ENCODE assay signal across 34 cellular contexts in the genomic region with DNA sequence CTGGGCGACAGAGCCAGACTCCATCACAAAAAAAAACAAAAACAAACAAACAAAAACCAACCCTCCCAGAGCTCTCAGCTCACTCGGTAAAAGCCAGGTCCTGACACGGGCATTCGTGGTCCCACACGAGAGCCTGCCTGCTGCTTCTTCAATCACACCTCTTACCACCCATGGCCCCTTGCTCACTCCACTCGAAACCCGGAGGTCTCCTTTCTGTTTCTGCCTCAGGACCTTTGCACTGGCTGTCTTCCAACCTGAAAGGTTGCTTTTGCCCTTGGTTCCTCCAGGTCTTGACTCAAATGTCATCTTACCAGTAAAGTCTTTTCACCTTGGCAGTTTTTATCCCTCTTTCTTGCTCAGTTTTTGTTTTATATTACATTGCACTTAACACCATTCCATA.
"Had no signal": no experiment of that assay in that cellular context is flagged by ENCODE, and none has a peak within 500 bp of the region (broad histone marks: within the 10 kb centered on the region; RNA-seq: fewer than 3 reads in every experiment).

No MANE protein-coding gene starts in this region.

- H3K4me3 ChIP-seq: PC-9, SJCRH30, SK-N-MC had no signal

- FAIRE-seq: RCC 7860 had no signal

- H3K4me1 ChIP-seq: SJCRH30 had no signal

- H3K4me3 Mint-ChIP-seq: T-cell had no signal

- H3K27me3 ChIP-seq: SJCRH30 had no signal

- H3K36me3 Mint-ChIP-seq: T-cell had no signal

- DNase-seq: Karpas-422, MM.1S, MV-4-11, NCI-H1048, NCI-H1092 treated with DMSO at 0.1 percent for 48 hours, NCI-H1105 treated with DMSO at 0.1 percent for 48 hours, NCI-H1436, NCI-H146, NCI-H1694, NCI-H187, NCI-H1930, NCI-H2029 treated with DMSO at 0.1 percent for 48 hours, NCI-H2081 treated with DMSO at 0.1 percent for 48 hours, NCI-H2107, NCI-H2171, NCI-H226, NCI-H446 treated with DMSO at 0.1 percent for 48 hours, NCI-H510A, NCI-H524, NCI-H526, NCI-H69, NCI-H748 treated with DMSO at 0.1 percent for 48 hours, NCI-H82, PC-9, SHP77, SIG-M5, SJCRH30, T-cell had no signal

- H2AFZ ChIP-seq: PC-9 had no signal

- H3K27ac Mint-ChIP-seq: T-cell had no signal

- H3K9me3 Mint-ChIP-seq: T-cell had no signal

- H3K36me3 ChIP-seq: SJCRH30 had no signal

- H3K4me1 Mint-ChIP-seq: T-cell had no signal

- H3K4me2 ChIP-seq: PC-9 had no signal

- ATAC-seq: Panc1, Right ventricle myocardium inferior, SK-N-SH treated with all-trans-retinoic acid at 6 μM for 48 hours, T-cell had no signal

- H3K9me3 ChIP-seq: SJCRH30 had no signal

- H3K27ac ChIP-seq: PC-9, RWPE1, SJCRH30, SK-N-MC had no signal
